In the genomic region with DNA sequence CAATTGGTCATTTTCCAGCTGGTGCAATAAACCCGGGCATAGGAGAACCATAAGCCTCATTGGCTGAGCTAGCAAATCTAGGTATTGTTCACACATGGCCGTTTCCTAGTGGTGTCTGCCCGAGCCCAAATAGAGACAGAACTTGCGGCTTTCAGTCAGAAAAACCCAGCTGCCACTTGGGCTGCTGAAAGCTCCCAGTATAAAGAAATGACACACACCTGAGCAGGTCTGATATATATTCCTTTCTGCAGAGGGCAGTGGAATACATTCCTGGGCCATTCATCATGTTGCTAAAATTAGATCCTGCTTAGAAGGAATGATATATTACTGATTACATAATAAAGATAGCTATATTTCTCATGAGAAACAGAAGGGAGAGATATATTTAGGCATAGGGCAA, we compare ENCODE assay signal across 18 cellular contexts.
DNase-seq lines count a peak whose midpoint lies in the region; ATAC-seq and TF ChIP-seq lines count a peak whose summit lies in the region.
"Had no signal": no experiment of that assay in that cellular context is flagged by ENCODE, and none has a peak within 500 bp of the region (broad histone marks: within the 10 kb centered on the region; RNA-seq: fewer than 3 reads in every experiment).

No MANE protein-coding gene starts in this region.

- TF ChIP-seq POLR2A in suprapubic skin (IDR thresholded peaks at IDR 0.05) (no peak), GM18505 (IDR thresholded peaks at IDR 0.05; ENCODE audit: borderline replicate concordance, extremely low read depth, insufficient read depth, insufficient read length) (no peak)

- H3K36me3 ChIP-seq in suprapubic skin: no peaks in the 10 kb centered on the region
- H3K36me3 ChIP-seq: cardiac muscle cell had no signal

- ATAC-seq in esophagus mucosa (peak; percentile 91), GM18505 (IDR thresholded peaks at IDR 0.05; ENCODE audit: unreplicated experiment) (no peak)
- ATAC-seq: activated naive CD4-positive, alpha-beta T cell treated with anti-CD3 and anti-CD28 coated beads, Interleukin-2, amount 50 U/mL, for 72 hours; left colon had no signal

- 33% methylated on average over 4 of the region's 4 CpGs for WGBS in suprapubic skin

- no peak for TF ChIP-seq CTCF in suprapubic skin (IDR thresholded peaks at IDR 0.05)

- H3K27ac ChIP-seq in suprapubic skin: peak overlapping the region; percentile 59
- H3K27ac ChIP-seq: 22Rv1, C4-2B, cardiac muscle cell had no signal

- H3K4me3 ChIP-seq in suprapubic skin: no peak overlapping the region
- H3K4me3 ChIP-seq: cardiac muscle cell had no signal

- H3K27me3 ChIP-seq in suprapubic skin: no peaks in the 10 kb centered on the region
- H3K27me3 ChIP-seq: cardiac muscle cell had no signal

- DNase-seq in DMS 273 (lab: John Stamatoyannopoulos, UW; ENCODE audit: unreplicated experiment) (peak; percentile 4), DMS 273 treated with DMSO at 0.1 percent for 48 hours (lab: John Stamatoyannopoulos, UW) (no peak), NCI-H146 treated with DMSO at 0.1 percent for 48 hours (lab: John Stamatoyannopoulos, UW; ENCODE audit: unreplicated experiment) (peak; percentile 2), suprapubic skin (ENCODE audit: low spot score in 2 of 2) (no peak), RKO (ENCODE audit: low spot score) (no peak)
- no peak for DNase-seq in activated naive CD4-positive, alpha-beta T cell (lab: John Stamatoyannopoulos, UW)
- DNase-seq: activated CD4-positive, alpha-beta T cell treated with anti-CD3 and anti-CD28 coated beads for 1 hour; activated T-cell treated with anti-CD3 and anti-CD28 coated beads for 4 hours; GF-D8; left colon; NCI-H446 treated with DMSO at 0.1 percent for 48 hours; substantia nigra had no signal

- H3K4me1 ChIP-seq in suprapubic skin: peaks cover 8% of the 10 kb centered on the region

- no peaks in the 10 kb centered on the region for H3K9me3 ChIP-seq in suprapubic skin

- TF ChIP-seq EP300 in suprapubic skin (IDR thresholded peaks at IDR 0.05): no peak

Comparison
In these comparisons a context has a peak if more than half of its experiments do, and no peak if none do; other contexts are left out.
1. DNase-seq: peak in DMS 273 (single experiment) and NCI-H146 treated with DMSO at 0.1 percent for 48 hours (single experiment); none in DMS 273 treated with DMSO at 0.1 percent for 48 hours (single experiment), suprapubic skin (0 of 2), RKO (single experiment) and activated naive CD4-positive, alpha-beta T cell (0 of 4).